ENCODE assay signal across 22 cellular contexts in genomic region chr15:57031082-57031481, GRCh38.
DNase-seq lines count a peak whose midpoint lies in the region; ATAC-seq and TF ChIP-seq lines count a peak whose summit lies in the region.
"Had no signal": no experiment of that assay in that cellular context is flagged by ENCODE, and none has a peak within 500 bp of the region (broad histone marks: within the 10 kb centered on the region; RNA-seq: fewer than 3 reads in every experiment).

No MANE protein-coding gene starts in this region.

- no peak overlapping the region for H2BK12ac ChIP-seq in trophoblast cell (ENCODE audit: low read length)

- H2AFZ ChIP-seq in trophoblast cell (ENCODE audit: insufficient read depth, low read length, poor library complexity), result no peak overlapping the region

- H4K12ac ChIP-seq in trophoblast cell (ENCODE audit: low read depth, low read length), result no peak overlapping the region

- H2BK5ac ChIP-seq in trophoblast cell (ENCODE audit: low read depth, low read length, poor library complexity), result no peak overlapping the region

- H3K9me3 Mint-ChIP-seq in central memory CD8-positive, alpha-beta T cell, result no peaks in the 10 kb centered on the region
- peaks cover 0 to 6% (median 0%) of the 10 kb centered on the region in 7 donors for H3K9me3 Mint-ChIP-seq in naive B cell
- H3K9me3 Mint-ChIP-seq: activated naive CD8-positive, alpha-beta T cell treated with anti-CD3 and anti-CD28 coated beads, Interleukin-2, amount 10 ng/mL, durations not matched to agents 7 days and 5 days; activated T-helper 17 cell treated with anti-CD3 and anti-CD28 coated beads, Interleukin-2, amount 50 U/mL, for 72 hours had no signal

- no peak overlapping the region for H3K14ac ChIP-seq in trophoblast cell (ENCODE audit: low read length)

- no peak for DNase-seq in cardiac muscle cell (ENCODE audit: low read depth in 1 of 2, low spot score in 1 of 2)
- DNase-seq in left ventricle myocardium superior, result no peak
- no peak for DNase-seq in central memory CD8-positive, alpha-beta T cell (ENCODE audit: low spot score in 2 of 2)
- no peak for DNase-seq in naive B cell
- no peak for DNase-seq in stimulated activated CD4-positive, alpha-beta T cell treated with anti-CD3 and anti-CD28 coated beads, Interleukin-4, amount 100 ng/mL, for 1 hour
- no peak for DNase-seq in cerebellar nuclear complex (lab: John Stamatoyannopoulos, UW)
- no peak for DNase-seq in trophoblast cell
- DNase-seq: activated naive CD8-positive, alpha-beta T cell treated with anti-CD3 and anti-CD28 coated beads, Interleukin-2, amount 10 ng/mL, durations not matched to agents 7 days and 5 days; DMS 273 treated with DMSO at 0.1 percent for 48 hours; effector CD8-positive, alpha-beta T cell; GF-D8; NCI-H146; Peyer's patch; right lobe of liver; stimulated activated naive CD4-positive, alpha-beta T cell; upper lobe of right lung had no signal

- H3K27ac ChIP-seq in cardiac muscle cell (peak overlapping the region; percentile 83), trophoblast cell (ENCODE audit: low read depth, low read length) (no peak overlapping the region)
- H3K27ac ChIP-seq: Peyer's patch, right lobe of liver, SK-N-MC, upper lobe of right lung had no signal

- H3K4me3 Mint-ChIP-seq in central memory CD8-positive, alpha-beta T cell, result no peak overlapping the region
- H3K4me3 Mint-ChIP-seq in naive B cell, result no peak overlapping the region
- H3K4me3 Mint-ChIP-seq: activated CD4-positive, alpha-beta T cell treated with anti-CD3 and anti-CD28 coated beads for 36 hours; activated naive CD8-positive, alpha-beta T cell treated with anti-CD3 and anti-CD28 coated beads, Interleukin-2, amount 10 ng/mL, durations not matched to agents 7 days and 5 days; activated T-helper 17 cell treated with anti-CD3 and anti-CD28 coated beads, Interleukin-2, amount 50 U/mL, for 72 hours had no signal

- ATAC-seq in left ventricle myocardium superior, result no peak
- ATAC-seq in central memory CD8-positive, alpha-beta T cell (replicated peaks; ENCODE audit: extremely low read depth, poor library complexity, severe bottlenecking), result no peak
- ATAC-seq in naive B cell (ENCODE audit: low read depth in 2 of 2), result no peak
- no peak for ATAC-seq in GM21381 (IDR thresholded peaks at IDR 0.05; ENCODE audit: unreplicated experiment)
- ATAC-seq: activated T-helper 17 cell treated with anti-CD3 and anti-CD28 coated beads, Interleukin-2, amount 50 U/mL, for 72 hours had no signal

- no peak overlapping the region for H4K91ac ChIP-seq in trophoblast cell (ENCODE audit: low read depth, low read length)

- no peak overlapping the region for H3K18ac ChIP-seq in trophoblast cell (ENCODE audit: low read length)

- peak overlapping the region; percentile 19 for H3K27ac Mint-ChIP-seq in central memory CD8-positive, alpha-beta T cell (ENCODE audit: low read depth)
- H3K27ac Mint-ChIP-seq in naive B cell, result peak overlapping the region in 5 of 6 donors; percentile 1 to 81 (median 8)
- H3K27ac Mint-ChIP-seq: activated CD4-positive, alpha-beta T cell treated with anti-CD3 and anti-CD28 coated beads for 36 hours; activated naive CD8-positive, alpha-beta T cell treated with anti-CD3 and anti-CD28 coated beads, Interleukin-2, amount 10 ng/mL, durations not matched to agents 7 days and 5 days; activated T-helper 17 cell treated with anti-CD3 and anti-CD28 coated beads, Interleukin-2, amount 50 U/mL, for 72 hours had no signal

- H3K27me3 ChIP-seq in cardiac muscle cell (no peaks in the 10 kb centered on the region), trophoblast cell (ENCODE audit: insufficient read depth, low read length) (no peaks in the 10 kb centered on the region)
- H3K27me3 ChIP-seq: ovary, Peyer's patch, right lobe of liver, upper lobe of right lung had no signal

- no peak for TF ChIP-seq CTCF in cardiac muscle cell (IDR thresholded peaks at IDR 0.05; ENCODE audit: low read depth, low read length)

- H3K79me2 ChIP-seq in trophoblast cell (ENCODE audit: control insufficient read depth, insufficient read depth, low read length, poor library complexity), result no peaks in the 10 kb centered on the region

- H3K9me3 ChIP-seq in cardiac muscle cell (ENCODE audit: low read depth) (no peaks in the 10 kb centered on the region), trophoblast cell (ENCODE audit: insufficient read depth, low read depth, low read length) (no peaks in the 10 kb centered on the region)
- H3K9me3 ChIP-seq: ovary, Peyer's patch, right lobe of liver, upper lobe of right lung had no signal

- H3K4me1 ChIP-seq in cardiac muscle cell (ENCODE audit: low read depth), result peaks cover 24% of the 10 kb centered on the region
- H3K4me1 ChIP-seq in trophoblast cell (ENCODE audit: control insufficient read depth in 1 of 2, insufficient read depth in 2 of 2, low read length in 2 of 2), result peaks cover 0 to 4% of the 10 kb centered on the region in 2 experiments

- no peaks in the 10 kb centered on the region for H3K36me3 ChIP-seq in cardiac muscle cell
- H3K36me3 ChIP-seq in trophoblast cell (ENCODE audit: control insufficient read depth in 1 of 2, insufficient read depth in 2 of 2, low read length in 2 of 2), result no peaks in the 10 kb centered on the region
- H3K36me3 ChIP-seq: ovary, Peyer's patch, right lobe of liver, upper lobe of right lung had no signal

- H2AK5ac ChIP-seq in trophoblast cell (ENCODE audit: low read length), result no peak overlapping the region

- H2BK120ac ChIP-seq in trophoblast cell (ENCODE audit: insufficient read depth, low read length, poor library complexity), result no peak overlapping the region

- no CpG with 5 or more reads among the region's 1 CpG for WGBS in trophoblast cell (ENCODE audit: extremely low coverage, insufficient coverage, insufficient read length)

- H3K23ac ChIP-seq in trophoblast cell (ENCODE audit: low read length), result no peak overlapping the region

- H3K27me3 Mint-ChIP-seq in central memory CD8-positive, alpha-beta T cell, result no peaks in the 10 kb centered on the region
- no peaks in the 10 kb centered on the region for H3K27me3 Mint-ChIP-seq in naive B cell
- H3K27me3 Mint-ChIP-seq: activated CD4-positive, alpha-beta T cell treated with anti-CD3 and anti-CD28 coated beads for 36 hours; activated naive CD8-positive, alpha-beta T cell treated with anti-CD3 and anti-CD28 coated beads, Interleukin-2, amount 10 ng/mL, durations not matched to agents 7 days and 5 days; activated T-helper 17 cell treated with anti-CD3 and anti-CD28 coated beads, Interleukin-2, amount 50 U/mL, for 72 hours had no signal

- no peak overlapping the region for H4K8ac ChIP-seq in trophoblast cell (ENCODE audit: low read depth, low read length)

- no peak overlapping the region for H3K4ac ChIP-seq in trophoblast cell (ENCODE audit: low read depth, low read length)

- no peak overlapping the region for H3K4me2 ChIP-seq in trophoblast cell (ENCODE audit: low read length)

- H3K9ac ChIP-seq in trophoblast cell (ENCODE audit: low read length), result no peak overlapping the region

- H3K36me3 Mint-ChIP-seq in central memory CD8-positive, alpha-beta T cell (ENCODE audit: insufficient read depth), result peaks cover 1% of the 10 kb centered on the region
- peaks cover 0 to 7% of the 10 kb centered on the region in 2 donors for H3K36me3 Mint-ChIP-seq in naive B cell

- H3K4me3 ChIP-seq in cardiac muscle cell, result no peak overlapping the region
- H3K4me3 ChIP-seq in trophoblast cell (ENCODE audit: low read depth, low read length), result no peak overlapping the region
- H3K4me3 ChIP-seq: GM12878, ovary, Peyer's patch, right lobe of liver, SK-N-MC, upper lobe of right lung had no signal

- H3K4me1 Mint-ChIP-seq in central memory CD8-positive, alpha-beta T cell, result peaks cover 41% of the 10 kb centered on the region
- peaks cover 31 to 50% (median 47%) of the 10 kb centered on the region in 3 donors for H3K4me1 Mint-ChIP-seq in naive B cell

- intact Hi-C loops in left ventricle myocardium superior (cut with micrococcal nuclease), result no loop called here

- H3K79me1 ChIP-seq in trophoblast cell (ENCODE audit: low read length), result no peaks in the 10 kb centered on the region
